9 cellular contexts compared by ENCODE assay signal in genomic region chr13:43307921-43308433, GRCh38.
DNase-seq lines count a peak whose midpoint lies in the region; ATAC-seq, FAIRE-seq and TF ChIP-seq lines count a peak whose summit lies in the region.
"Had no signal": no experiment of that assay in that cellular context is flagged by ENCODE, and none has a peak within 500 bp of the region (broad histone marks: within the 10 kb centered on the region; RNA-seq: fewer than 3 reads in every experiment).

No MANE protein-coding gene starts in this region.

- DNase-seq in A172 (ENCODE audit: low spot score) (peak; percentile 78), NCI-H510A (lab: John Stamatoyannopoulos, UW) (peak; percentile 29), bronchial epithelial cell (ENCODE audit: low read depth) (peak; percentile 86), lung microvascular endothelial cell (ENCODE audit: low read depth in 2 of 2) (peak; percentile 26 to 72), amniotic stem cell (lab: John Stamatoyannopoulos, UW) (no peak)
- DNase-seq in effector memory CD8-positive, alpha-beta T cell = no peak
- DNase-seq: CD4-positive, CD25-positive, alpha-beta regulatory T cell had no signal

- no peaks in the 10 kb centered on the region for H3K4me1 Mint-ChIP-seq in effector memory CD8-positive, alpha-beta T cell (ENCODE audit: low read depth in 2 of 2)
- H3K4me1 Mint-ChIP-seq: CD4-positive, CD25-positive, alpha-beta regulatory T cell had no signal

- H3K27ac Mint-ChIP-seq in effector memory CD8-positive, alpha-beta T cell = no peak overlapping the region
- H3K27ac Mint-ChIP-seq: CD4-positive, CD25-positive, alpha-beta regulatory T cell had no signal

- H3K27me3 ChIP-seq in bronchial epithelial cell (ENCODE audit: control insufficient read depth, insufficient read depth, low read length) = no peaks in the 10 kb centered on the region

- no peak overlapping the region for H3K4me3 ChIP-seq in bronchial epithelial cell (ENCODE audit: low read depth, low read length)

- H3K27me3 Mint-ChIP-seq in effector memory CD8-positive, alpha-beta T cell = peaks cover 40 to 45% of the 10 kb centered on the region in 2 donors

- peak; percentile 88 for ATAC-seq in GM18907 (IDR thresholded peaks at IDR 0.05; ENCODE audit: unreplicated experiment)
- ATAC-seq in HG03135 (IDR thresholded peaks at IDR 0.05; ENCODE audit: unreplicated experiment) = peak; percentile 61
- no peak for ATAC-seq in effector memory CD8-positive, alpha-beta T cell (replicated peaks)

- H3K4me3 Mint-ChIP-seq in effector memory CD8-positive, alpha-beta T cell = no peak overlapping the region
- H3K4me3 Mint-ChIP-seq: CD4-positive, CD25-positive, alpha-beta regulatory T cell had no signal

- H3K36me3 ChIP-seq in bronchial epithelial cell (ENCODE audit: control insufficient read depth, insufficient read depth, low read length) = no peaks in the 10 kb centered on the region

- no peaks in the 10 kb centered on the region for H3K9me3 Mint-ChIP-seq in effector memory CD8-positive, alpha-beta T cell
- H3K9me3 Mint-ChIP-seq: CD4-positive, CD25-positive, alpha-beta regulatory T cell had no signal

- H3K36me3 Mint-ChIP-seq in effector memory CD8-positive, alpha-beta T cell (ENCODE audit: insufficient read depth) = no peaks in the 10 kb centered on the region
- H3K36me3 Mint-ChIP-seq: CD4-positive, CD25-positive, alpha-beta regulatory T cell had no signal

- no peak for TF ChIP-seq CTCF in bronchial epithelial cell (IDR thresholded peaks at IDR 0.05; ENCODE audit: insufficient read depth, low read length, severe bottlenecking)

- peak; percentile 91 for FAIRE-seq in bronchial epithelial cell (lab: Jason Lieb, UNC)

Comparison
In these comparisons a context has a peak if more than half of its experiments do, and no peak if none do; other contexts are left out.
1. DNase-seq: peak in A172 (single experiment), NCI-H510A (single experiment), bronchial epithelial cell (single experiment) and lung microvascular endothelial cell (2 of 2); none in amniotic stem cell (single experiment) and effector memory CD8-positive, alpha-beta T cell (0 of 3).